Comparison of ENCODE assay signal across 1 cellular context in genomic region chr4:56640907-56641493, GRCh38.
TF ChIP-seq lines count a peak whose summit lies in the region.

No MANE protein-coding gene starts in this region.

TF ChIP-seq in IMR-90, 13 proteins besides CTCF, POLR2A, EP300 and RAD21 (continued from another document):
- no peak for TF ChIP-seq USF2 (IDR thresholded peaks at IDR 0.05; ENCODE audit: low read depth, low read length)
- no peak for TF ChIP-seq FOS (IDR thresholded peaks at IDR 0.05; ENCODE audit: low read depth, low read length)
- TF ChIP-seq MXI1 (IDR thresholded peaks at IDR 0.05; ENCODE audit: borderline replicate concordance, low read depth, low read length) = no peak
- no peak for TF ChIP-seq SMC3 (IDR thresholded peaks at IDR 0.05; ENCODE audit: low read depth, low read length)
- no peak for TF ChIP-seq RFX5 (IDR thresholded peaks at IDR 0.05; ENCODE audit: low read depth, low read length)
- TF ChIP-seq BHLHE40 (IDR thresholded peaks at IDR 0.05; ENCODE audit: low read depth, low read length) = no peak
